ENCODE assay signal across 28 cellular contexts in the genomic region with DNA sequence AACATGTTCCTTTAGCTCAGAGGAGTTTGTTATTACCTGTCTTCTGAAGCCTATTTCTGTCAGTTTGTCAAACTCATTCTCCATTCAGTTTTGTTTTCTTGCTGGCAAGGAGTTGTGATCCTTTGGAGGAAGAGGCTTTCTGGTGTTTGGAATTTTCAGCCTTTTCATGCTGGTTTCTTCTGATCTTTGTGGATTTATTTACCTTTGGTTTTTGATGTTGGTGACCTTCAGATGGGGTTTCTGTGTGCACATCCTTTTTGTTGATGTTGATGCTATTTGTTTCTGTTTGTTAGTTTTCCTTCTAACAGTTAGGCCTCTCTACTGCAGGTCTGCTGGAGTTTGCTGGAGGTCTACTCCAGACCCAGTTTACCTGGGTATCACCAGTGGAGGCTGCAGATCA.
"Had no signal": no experiment of that assay in that cellular context is flagged by ENCODE, and none has a peak within 500 bp of the region (broad histone marks: within the 10 kb centered on the region; RNA-seq: fewer than 3 reads in every experiment).

No MANE protein-coding gene starts in this region.

- H3K27ac Mint-ChIP-seq: activated CD4-positive, alpha-beta memory T cell treated with anti-CD3 and anti-CD28 coated beads, Interleukin-2, amount 10 ng/mL, durations not matched to agents 7 days and 5 days; activated CD4-positive, alpha-beta T cell treated with anti-CD3 and anti-CD28 coated beads, Interleukin-2, amount 10 ng/mL, durations not matched to agents 7 days and 5 days; activated naive CD4-positive, alpha-beta T cell treated with anti-CD3 and anti-CD28 coated beads, Interleukin-2, amount 10 ng/mL, durations not matched to agents 7 days and 5 days; activated naive CD4-positive, alpha-beta T cell treated with anti-CD3 and anti-CD28 coated beads, Interleukin-2, amount 50 U/mL, for 72 hours; activated naive CD8-positive, alpha-beta T cell treated with anti-CD3 and anti-CD28 coated beads, Interleukin-2, amount 10 ng/mL, durations not matched to agents 7 days and 5 days; activated T-cell treated with anti-CD3 and anti-CD28 coated beads, Interleukin-2, amount 50 U/mL, for 24 hours; activated T-cell treated with anti-CD3 and anti-CD28 coated beads, Interleukin-2, amount 50 U/mL, for 72 hours; effector memory CD8-positive, alpha-beta T cell had no signal

- H3K4me1 Mint-ChIP-seq: activated CD4-positive, alpha-beta memory T cell treated with anti-CD3 and anti-CD28 coated beads, Interleukin-2, amount 10 ng/mL, durations not matched to agents 7 days and 5 days; activated CD4-positive, alpha-beta T cell treated with anti-CD3 and anti-CD28 coated beads, Interleukin-2, amount 10 ng/mL, durations not matched to agents 7 days and 5 days; activated naive CD4-positive, alpha-beta T cell treated with anti-CD3 and anti-CD28 coated beads, Interleukin-2, amount 10 ng/mL, durations not matched to agents 7 days and 5 days; activated naive CD8-positive, alpha-beta T cell treated with anti-CD3 and anti-CD28 coated beads, Interleukin-2, amount 10 ng/mL, durations not matched to agents 7 days and 5 days had no signal

- H3K27ac ChIP-seq: body of pancreas, esophagus muscularis mucosa, foreskin keratinocyte, gastrocnemius medialis, heart left ventricle had no signal

- H3K27me3 Mint-ChIP-seq: activated CD4-positive, alpha-beta memory T cell treated with anti-CD3 and anti-CD28 coated beads, Interleukin-2, amount 10 ng/mL, durations not matched to agents 7 days and 5 days; activated CD4-positive, alpha-beta T cell treated with anti-CD3 and anti-CD28 coated beads, Interleukin-2, amount 10 ng/mL, durations not matched to agents 7 days and 5 days; activated naive CD4-positive, alpha-beta T cell treated with anti-CD3 and anti-CD28 coated beads, Interleukin-2, amount 10 ng/mL, durations not matched to agents 7 days and 5 days; activated naive CD8-positive, alpha-beta T cell treated with anti-CD3 and anti-CD28 coated beads, Interleukin-2, amount 10 ng/mL, durations not matched to agents 7 days and 5 days; activated T-cell treated with anti-CD3 and anti-CD28 coated beads, Interleukin-2, amount 50 U/mL, for 24 hours; effector memory CD8-positive, alpha-beta T cell had no signal

- H3K36me3 Mint-ChIP-seq: activated naive CD4-positive, alpha-beta T cell treated with anti-CD3 and anti-CD28 coated beads, Interleukin-2, amount 10 ng/mL, durations not matched to agents 7 days and 5 days; activated naive CD8-positive, alpha-beta T cell treated with anti-CD3 and anti-CD28 coated beads, Interleukin-2, amount 10 ng/mL, durations not matched to agents 7 days and 5 days had no signal

- FAIRE-seq: colon had no signal

- H3K4me1 ChIP-seq: esophagus muscularis mucosa, foreskin keratinocyte, gastrocnemius medialis had no signal

- H3K36me3 ChIP-seq: esophagus muscularis mucosa, gastrocnemius medialis, heart left ventricle had no signal

- H3K4me3 Mint-ChIP-seq: activated CD4-positive, alpha-beta memory T cell treated with anti-CD3 and anti-CD28 coated beads, Interleukin-2, amount 10 ng/mL, durations not matched to agents 7 days and 5 days; activated CD4-positive, alpha-beta T cell treated with anti-CD3 and anti-CD28 coated beads, Interleukin-2, amount 10 ng/mL, durations not matched to agents 7 days and 5 days; activated naive CD4-positive, alpha-beta T cell treated with anti-CD3 and anti-CD28 coated beads, Interleukin-2, amount 10 ng/mL, durations not matched to agents 7 days and 5 days; activated naive CD8-positive, alpha-beta T cell treated with anti-CD3 and anti-CD28 coated beads, Interleukin-2, amount 10 ng/mL, durations not matched to agents 7 days and 5 days; activated T-cell treated with anti-CD3 and anti-CD28 coated beads, Interleukin-2, amount 50 U/mL, for 24 hours; activated T-cell treated with anti-CD3 and anti-CD28 coated beads, Interleukin-2, amount 50 U/mL, for 72 hours; effector memory CD8-positive, alpha-beta T cell had no signal

- H3K4me3 ChIP-seq: body of pancreas, esophagus muscularis mucosa, gastrocnemius medialis, heart left ventricle had no signal

- H3K27me3 ChIP-seq: body of pancreas, esophagus muscularis mucosa, foreskin keratinocyte, gastrocnemius medialis, heart left ventricle had no signal

- ATAC-seq: activated naive CD4-positive, alpha-beta T cell treated with anti-CD3 and anti-CD28 coated beads, Interleukin-2, amount 50 U/mL, for 72 hours; activated T-cell treated with anti-CD3 and anti-CD28 coated beads, Interleukin-2, amount 50 U/mL, for 72 hours; body of pancreas; effector memory CD8-positive, alpha-beta T cell; foreskin keratinocyte; gastrocnemius medialis; heart left ventricle had no signal

- DNase-seq: activated CD4-positive, alpha-beta memory T cell treated with anti-CD3 and anti-CD28 coated beads, Interleukin-2, amount 10 ng/mL, durations not matched to agents 7 days and 5 days; activated CD4-positive, alpha-beta T cell treated with anti-CD3 and anti-CD28 coated beads for 1 hour; activated CD4-positive, alpha-beta T cell treated with anti-CD3 and anti-CD28 coated beads for 4 hours; activated CD4-positive, alpha-beta T cell treated with anti-CD3 and anti-CD28 coated beads, Interleukin-2, amount 10 ng/mL, durations not matched to agents 7 days and 5 days; activated CD4-positive, alpha-beta T cell treated with anti-CD3 and anti-CD28 coated beads, Interleukin-2, amount 50 U/mL, for 4 hours; activated CD8-positive, alpha-beta memory T cell treated with anti-CD3 and anti-CD28 coated beads, Interleukin-2, amount 50 U/mL, for 48 hours; activated gamma-delta T cell; activated naive CD4-positive, alpha-beta T cell; activated naive CD4-positive, alpha-beta T cell treated with anti-CD3 and anti-CD28 coated beads, Interleukin-2, amount 10 ng/mL, durations not matched to agents 7 days and 5 days; activated naive CD8-positive, alpha-beta T cell treated with anti-CD3 and anti-CD28 coated beads, Interleukin-2, amount 10 ng/mL, durations not matched to agents 7 days and 5 days; activated T-cell treated with anti-CD3 and anti-CD28 coated beads for 4 hours; activated T-cell treated with anti-CD3 and anti-CD28 coated beads, Interleukin-2, amount 50 U/mL, for 24 hours; activated T-cell treated with anti-CD3 and anti-CD28 coated beads, Interleukin-2, amount 50 U/mL, for 72 hours; body of pancreas; caudate nucleus; cortex of kidney; dermis blood vessel endothelial cell; effector CD4-positive, alpha-beta T cell; effector memory CD8-positive, alpha-beta T cell; erythroblast; foreskin keratinocyte; gastrocnemius medialis; glutamatergic neuron; T-helper 2 cell had no signal
